Comparison of ENCODE assay signal across 24 cellular contexts in the genomic region with DNA sequence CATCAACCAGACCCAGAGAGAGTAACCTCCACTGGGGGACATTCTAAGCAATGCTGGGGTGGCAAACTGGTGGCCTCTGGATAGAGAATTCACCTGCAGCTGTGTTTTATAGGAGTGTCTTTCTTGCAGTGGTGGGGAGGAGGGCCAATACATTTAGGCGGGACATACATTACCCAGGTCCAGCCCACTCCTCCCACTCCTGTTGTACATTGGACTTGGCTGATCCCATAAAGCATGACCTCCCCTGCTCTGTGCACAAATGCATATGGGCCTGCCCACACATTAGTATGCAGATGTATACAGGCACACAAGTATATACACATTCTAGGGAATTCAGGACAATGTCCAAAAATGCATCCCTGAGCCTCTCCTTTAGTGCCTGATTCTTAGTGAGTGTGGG.
DNase-seq lines count a peak whose midpoint lies in the region; ATAC-seq and TF ChIP-seq lines count a peak whose summit lies in the region.
"Had no signal": no experiment of that assay in that cellular context is flagged by ENCODE, and none has a peak within 500 bp of the region (broad histone marks: within the 10 kb centered on the region; RNA-seq: fewer than 3 reads in every experiment).

No MANE protein-coding gene starts in this region.

- CTCF ChIA-PET in activated CD8-positive, alpha-beta T cell treated with anti-CD3 and anti-CD28 coated beads for 36 hours (lab: Charles Lee), result no interaction called here
- CTCF ChIA-PET in activated CD8-positive, alpha-beta T cell treated with anti-CD3 and anti-CD28 coated beads, Interleukin-2, amount 10 ng/mL, durations not matched to agents 7 days and 5 days (lab: Charles Lee), result no interaction called here
- CTCF ChIA-PET in WTC11 (lab: Charles Lee), result interaction anchor here (0.8 kb wide), 1 partner anchor 9 kb away, joined by 4 read pairs; no protein-coding TSS in a partner anchor

- H3K36me3 Mint-ChIP-seq in activated CD8-positive, alpha-beta T cell treated with anti-CD3 and anti-CD28 coated beads for 36 hours (ENCODE audit: low read depth), result peaks cover 3% of the 10 kb centered on the region
- H3K36me3 Mint-ChIP-seq in activated CD8-positive, alpha-beta T cell treated with anti-CD3 and anti-CD28 coated beads, Interleukin-2, amount 10 ng/mL, durations not matched to agents 7 days and 5 days (ENCODE audit: low read depth), result peaks cover 4% of the 10 kb centered on the region
- peaks cover 25% of the 10 kb centered on the region for H3K36me3 Mint-ChIP-seq in WTC11
- peaks cover 6% of the 10 kb centered on the region for H3K36me3 Mint-ChIP-seq in stimulated activated effector memory CD8-positive, alpha-beta T cell treated with anti-CD3 and anti-CD28 coated beads, Interleukin-12 subunit alpha, Interleukin-12 subunit beta, amount 100 ng/mL, for 72 hours

- ATAC-seq in activated CD8-positive, alpha-beta T cell treated with anti-CD3 and anti-CD28 coated beads for 36 hours, result peak; percentile 13
- no peak for ATAC-seq in activated CD8-positive, alpha-beta T cell treated with anti-CD3 and anti-CD28 coated beads, Interleukin-2, amount 10 ng/mL, durations not matched to agents 7 days and 5 days
- ATAC-seq in WTC11 (peak; percentile 2; the same call in 1 of the 2 replicates), foreskin keratinocyte (peak; percentile 1)
- ATAC-seq in stimulated activated effector memory CD8-positive, alpha-beta T cell treated with anti-CD3 and anti-CD28 coated beads, Interleukin-12 subunit alpha, Interleukin-12 subunit beta, amount 100 ng/mL, for 72 hours, result no peak

- no peak for TF ChIP-seq CTCF in activated CD8-positive, alpha-beta T cell treated with anti-CD3 and anti-CD28 coated beads for 36 hours (IDR thresholded peaks at IDR 0.05)
- TF ChIP-seq CTCF in WTC11 (IDR thresholded peaks at IDR 0.05) (no peak), foreskin keratinocyte (conservative IDR thresholded peaks at IDR 0.05) (no peak), coronary artery (IDR thresholded peaks at IDR 0.05) (no peak)

- H3K27ac Mint-ChIP-seq in activated CD8-positive, alpha-beta T cell treated with anti-CD3 and anti-CD28 coated beads for 36 hours, result no peak overlapping the region
- H3K27ac Mint-ChIP-seq in activated CD8-positive, alpha-beta T cell treated with anti-CD3 and anti-CD28 coated beads, Interleukin-2, amount 10 ng/mL, durations not matched to agents 7 days and 5 days, result no peak overlapping the region
- no peak overlapping the region for H3K27ac Mint-ChIP-seq in WTC11
- H3K27ac Mint-ChIP-seq in stimulated activated effector memory CD8-positive, alpha-beta T cell treated with anti-CD3 and anti-CD28 coated beads, Interleukin-12 subunit alpha, Interleukin-12 subunit beta, amount 100 ng/mL, for 72 hours, result peak overlapping the region; percentile 63
- H3K27ac Mint-ChIP-seq: CD4-positive, alpha-beta memory T cell; H9 had no signal

- no peak for DNase-seq in activated CD8-positive, alpha-beta T cell treated with anti-CD3 and anti-CD28 coated beads for 36 hours
- no peak for DNase-seq in activated CD8-positive, alpha-beta T cell treated with anti-CD3 and anti-CD28 coated beads, Interleukin-2, amount 10 ng/mL, durations not matched to agents 7 days and 5 days
- DNase-seq in WTC11 (ENCODE audit: low spot score), result no peak
- no peak for DNase-seq in foreskin keratinocyte
- DNase-seq in stimulated activated effector memory CD8-positive, alpha-beta T cell treated with anti-CD3 and anti-CD28 coated beads, Interleukin-12 subunit alpha, Interleukin-12 subunit beta, amount 100 ng/mL, for 72 hours (ENCODE audit: low spot score in 2 of 2), result no peak
- no peak for DNase-seq in coronary artery (ENCODE audit: low spot score)
- DNase-seq in D341Med (ENCODE audit: low spot score), result no peak
- no peak for DNase-seq in NCI-H82 treated with DMSO at 0.1 percent for 48 hours (lab: John Stamatoyannopoulos, UW; ENCODE audit: unreplicated experiment)
- DNase-seq: ACHN; CD4-positive, alpha-beta memory T cell; GDM1; H9; KBM-7; MM.1S; NCI-H1048; NCI-H1417 treated with DMSO at 0.1 percent for 48 hours; NCI-H187; NCI-H69; PC-9; RPMI8226; SHP77 treated with DMSO at 0.1 percent for 48 hours; SK-N-SH had no signal

- POLR2A ChIA-PET in activated CD8-positive, alpha-beta T cell treated with anti-CD3 and anti-CD28 coated beads for 36 hours (lab: Charles Lee), result no interaction called here
- POLR2A ChIA-PET in activated CD8-positive, alpha-beta T cell treated with anti-CD3 and anti-CD28 coated beads, Interleukin-2, amount 10 ng/mL, durations not matched to agents 7 days and 5 days (lab: Charles Lee), result no interaction called here
- POLR2A ChIA-PET in WTC11 (lab: Charles Lee), result no interaction called here

- no peak overlapping the region for H3K27ac ChIP-seq in foreskin keratinocyte
- H3K27ac ChIP-seq in coronary artery, result no peak overlapping the region
- H3K27ac ChIP-seq: 22Rv1, BLaER1, PC-9 had no signal

- no peaks in the 10 kb centered on the region for H3K4me1 ChIP-seq in foreskin keratinocyte
- H3K4me1 ChIP-seq: BLaER1 had no signal

- no peak overlapping the region for H3K4me3 ChIP-seq in coronary artery
- H3K4me3 ChIP-seq: BLaER1, PC-9 had no signal

- no peaks in the 10 kb centered on the region for H3K9me3 Mint-ChIP-seq in activated CD8-positive, alpha-beta T cell treated with anti-CD3 and anti-CD28 coated beads for 36 hours
- no peaks in the 10 kb centered on the region for H3K9me3 Mint-ChIP-seq in activated CD8-positive, alpha-beta T cell treated with anti-CD3 and anti-CD28 coated beads, Interleukin-2, amount 10 ng/mL, durations not matched to agents 7 days and 5 days (ENCODE audit: insufficient read depth)
- H3K9me3 Mint-ChIP-seq in WTC11, result peaks cover 27% of the 10 kb centered on the region
- H3K9me3 Mint-ChIP-seq in stimulated activated effector memory CD8-positive, alpha-beta T cell treated with anti-CD3 and anti-CD28 coated beads, Interleukin-12 subunit alpha, Interleukin-12 subunit beta, amount 100 ng/mL, for 72 hours, result no peaks in the 10 kb centered on the region
- H3K9me3 Mint-ChIP-seq: CD4-positive, alpha-beta memory T cell had no signal

- intact Hi-C loops in activated CD8-positive, alpha-beta T cell treated with anti-CD3 and anti-CD28 coated beads for 36 hours (cut with micrococcal nuclease), result no loop called here

- no peak overlapping the region for H3K4me3 Mint-ChIP-seq in activated CD8-positive, alpha-beta T cell treated with anti-CD3 and anti-CD28 coated beads for 36 hours
- H3K4me3 Mint-ChIP-seq in activated CD8-positive, alpha-beta T cell treated with anti-CD3 and anti-CD28 coated beads, Interleukin-2, amount 10 ng/mL, durations not matched to agents 7 days and 5 days, result no peak overlapping the region
- H3K4me3 Mint-ChIP-seq in WTC11, result no peak overlapping the region
- H3K4me3 Mint-ChIP-seq in stimulated activated effector memory CD8-positive, alpha-beta T cell treated with anti-CD3 and anti-CD28 coated beads, Interleukin-12 subunit alpha, Interleukin-12 subunit beta, amount 100 ng/mL, for 72 hours, result no peak overlapping the region
- H3K4me3 Mint-ChIP-seq: CD4-positive, alpha-beta memory T cell; H9 had no signal

- no peaks in the 10 kb centered on the region for H3K4me1 Mint-ChIP-seq in activated CD8-positive, alpha-beta T cell treated with anti-CD3 and anti-CD28 coated beads for 36 hours (ENCODE audit: low read depth)
- no peaks in the 10 kb centered on the region for H3K4me1 Mint-ChIP-seq in activated CD8-positive, alpha-beta T cell treated with anti-CD3 and anti-CD28 coated beads, Interleukin-2, amount 10 ng/mL, durations not matched to agents 7 days and 5 days (ENCODE audit: low read depth)
- no peaks in the 10 kb centered on the region for H3K4me1 Mint-ChIP-seq in WTC11
- H3K4me1 Mint-ChIP-seq in stimulated activated effector memory CD8-positive, alpha-beta T cell treated with anti-CD3 and anti-CD28 coated beads, Interleukin-12 subunit alpha, Interleukin-12 subunit beta, amount 100 ng/mL, for 72 hours, result no peaks in the 10 kb centered on the region
- H3K4me1 Mint-ChIP-seq: CD4-positive, alpha-beta memory T cell; H9 had no signal

- peaks cover 53% of the 10 kb centered on the region for H3K27me3 ChIP-seq in foreskin keratinocyte
- H3K27me3 ChIP-seq: BLaER1 had no signal

- no peaks in the 10 kb centered on the region for H3K27me3 Mint-ChIP-seq in activated CD8-positive, alpha-beta T cell treated with anti-CD3 and anti-CD28 coated beads for 36 hours
- H3K27me3 Mint-ChIP-seq in activated CD8-positive, alpha-beta T cell treated with anti-CD3 and anti-CD28 coated beads, Interleukin-2, amount 10 ng/mL, durations not matched to agents 7 days and 5 days (ENCODE audit: low read depth), result no peaks in the 10 kb centered on the region
- H3K27me3 Mint-ChIP-seq in WTC11 (ENCODE audit: low read depth), result peaks cover 16% of the 10 kb centered on the region
- H3K27me3 Mint-ChIP-seq: CD4-positive, alpha-beta memory T cell had no signal

TF ChIP-seq in WTC11, 78 proteins besides CTCF, POLR2A, EP300 and RAD21:
- TF ChIP-seq SOX15 (CRISPR knock-in tag; IDR thresholded peaks at IDR 0.05) (no peak), MYBL2 (CRISPR knock-in tag; IDR thresholded peaks at IDR 0.05) (no peak), EMX1 (CRISPR knock-in tag; IDR thresholded peaks at IDR 0.05) (peak; percentile 17; the same call in 1 of the 2 replicates), PRRX2 (CRISPR knock-in tag; IDR thresholded peaks at IDR 0.05) (no peak), NFATC4 (CRISPR knock-in tag; IDR thresholded peaks at IDR 0.05) (0 out of 2 replicates have a peak, but pooled peaks have one; percentile 60)
- TF ChIP-seq, protein P1, sequence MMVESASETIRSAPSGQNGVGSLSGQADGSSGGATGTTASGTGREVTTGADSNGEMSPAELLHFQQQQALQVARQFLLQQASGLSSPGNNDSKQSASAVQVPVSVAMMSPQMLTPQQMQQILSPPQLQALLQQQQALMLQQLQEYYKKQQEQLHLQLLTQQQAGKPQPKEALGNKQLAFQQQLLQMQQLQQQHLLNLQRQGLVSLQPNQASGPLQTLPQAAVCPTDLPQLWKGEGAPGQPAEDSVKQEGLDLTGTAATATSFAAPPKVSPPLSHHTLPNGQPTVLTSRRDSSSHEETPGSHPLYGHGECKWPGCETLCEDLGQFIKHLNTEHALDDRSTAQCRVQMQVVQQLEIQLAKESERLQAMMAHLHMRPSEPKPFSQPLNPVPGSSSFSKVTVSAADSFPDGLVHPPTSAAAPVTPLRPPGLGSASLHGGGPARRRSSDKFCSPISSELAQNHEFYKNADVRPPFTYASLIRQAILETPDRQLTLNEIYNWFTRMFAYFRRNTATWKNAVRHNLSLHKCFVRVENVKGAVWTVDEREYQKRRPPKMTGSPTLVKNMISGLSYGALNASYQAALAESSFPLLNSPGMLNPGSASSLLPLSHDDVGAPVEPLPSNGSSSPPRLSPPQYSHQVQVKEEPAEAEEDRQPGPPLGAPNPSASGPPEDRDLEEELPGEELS (CRISPR knock-in tag; IDR thresholded peaks at IDR 0.05), result no peak
TF ChIP-seq in WTC11: peak in this region for 2.

Comparison
In these comparisons a context has a peak if more than half of its experiments do, and no peak if none do; other contexts are left out.
1. ATAC-seq: peak in activated CD8-positive, alpha-beta T cell treated with anti-CD3 and anti-CD28 coated beads for 36 hours (single experiment), WTC11 (single experiment) and foreskin keratinocyte (single experiment); none in activated CD8-positive, alpha-beta T cell treated with anti-CD3 and anti-CD28 coated beads, Interleukin-2, amount 10 ng/mL, durations not matched to agents 7 days and 5 days (single experiment) and stimulated activated effector memory CD8-positive, alpha-beta T cell treated with anti-CD3 and anti-CD28 coated beads, Interleukin-12 subunit alpha, Interleukin-12 subunit beta, amount 100 ng/mL, for 72 hours (single experiment).